Comparison of ENCODE assay signal across 9 cellular contexts in genomic region chr4:44446801-44447562, GRCh38. TPM values are rescaled to one million over a fixed set of nuclear protein-coding genes. Genes with fewer than 3 reads are reported as not detected.
DNase-seq lines count a peak whose midpoint lies in the region; ATAC-seq and TF ChIP-seq lines count a peak whose summit lies in the region.
"Had no signal": no experiment of that assay in that cellular context is flagged by ENCODE, and none has a peak within 500 bp of the region (broad histone marks: within the 10 kb centered on the region; RNA-seq: fewer than 3 reads in every experiment).

No MANE protein-coding gene starts in this region.

- no peak overlapping the region for H3K27ac ChIP-seq in aorta (ENCODE audit: low read depth in 1 of 2, low read length in 2 of 2)

- no TSS peak for BruUV-seq in Caco-2 (replicated peaks; lab: Mats Ljungman, UMichigan)

- H3K27me3 Mint-ChIP-seq in chondrocyte (ENCODE audit: low read depth) (peaks cover 63% of the 10 kb centered on the region), naive B cell (peaks cover 39 to 59% (median 46%) of the 10 kb centered on the region in 3 donors), Caco-2 (ENCODE audit: insufficient read depth, unreplicated experiment) (no peaks in the 10 kb centered on the region)

- H3K9me3 ChIP-seq in aorta (ENCODE audit: control insufficient read depth, low read length): no peaks in the 10 kb centered on the region
- H3K9me3 ChIP-seq in Caco-2: no peaks in the 10 kb centered on the region

- H3K4me3 Mint-ChIP-seq in chondrocyte (ENCODE audit: unreplicated experiment): peak overlapping the region; percentile 5
- peak overlapping the region; percentile 7 to 85 (median 70) for H3K4me3 Mint-ChIP-seq in naive B cell
- no peak overlapping the region for H3K4me3 Mint-ChIP-seq in Caco-2 (ENCODE audit: unreplicated experiment)
- H3K4me3 Mint-ChIP-seq: natural killer cell treated with Interleukin-12 subunit alpha and Interleukin-12 subunit beta and Interleukin-15 and Interleukin-18, amount 100 ng/mL, for 72 hours had no signal

- WGBS in aorta, 2 donors: 2 to 3% methylated on average over 32 of the region's 32 CpGs

- H3K27ac Mint-ChIP-seq in chondrocyte (ENCODE audit: unreplicated experiment) (no peak overlapping the region), naive B cell (peak overlapping the region in 2 of 6 donors; percentile 11 to 78), Caco-2 (ENCODE audit: unreplicated experiment) (no peak overlapping the region)
- H3K27ac Mint-ChIP-seq: natural killer cell treated with Interleukin-12 subunit alpha and Interleukin-12 subunit beta and Interleukin-15 and Interleukin-18, amount 100 ng/mL, for 72 hours had no signal

- H3K4me1 Mint-ChIP-seq in chondrocyte (ENCODE audit: low read depth): peaks cover 10% of the 10 kb centered on the region
- H3K4me1 Mint-ChIP-seq in naive B cell: peaks cover 9 to 24% (median 15%) of the 10 kb centered on the region in 3 donors
- no peaks in the 10 kb centered on the region for H3K4me1 Mint-ChIP-seq in Caco-2 (ENCODE audit: low read depth, unreplicated experiment)

- H3K36me3 ChIP-seq in aorta (ENCODE audit: control insufficient read depth in 1 of 2, insufficient read depth in 2 of 2, low read length in 1 of 2) (no peaks in the 10 kb centered on the region), Caco-2 (ENCODE audit: control insufficient read depth, insufficient read depth, low read length) (no peaks in the 10 kb centered on the region)

- POLR2A ChIA-PET in Caco-2 (lab: Charles Lee): no interaction called here

- DNase-seq in Right ventricle myocardium inferior (ENCODE audit: missing footprints): peak; percentile 21
- no peak for DNase-seq in cardiac septum (ENCODE audit: low spot score)
- peak; percentile 68 for DNase-seq in chondrocyte (ENCODE audit: low spot score)
- DNase-seq in naive B cell: no peak
- DNase-seq in aorta: peak in 1 of 2 donors; percentile 51
- DNase-seq in Caco-2: no peak

- intact Hi-C loops in Right ventricle myocardium inferior (cut with DNase I): no loop called here
- intact Hi-C loops in cardiac septum (cut with DNase I): no loop called here
- intact Hi-C loops in aorta (cut with DNase I): no loop called here
- intact Hi-C loops in Caco-2 (cut with micrococcal nuclease; ENCODE audit: unreplicated experiment): no loop called here

- CTCF ChIA-PET in Caco-2 (lab: Charles Lee): no interaction called here

- peak overlapping the region; percentile 49 to 85 for H3K4me3 ChIP-seq in aorta (ENCODE audit: low read length in 2 of 2)
- H3K4me3 ChIP-seq in Caco-2 (ENCODE audit: low read depth, low read length): no peak overlapping the region

- H3K27me3 ChIP-seq in aorta (ENCODE audit: control insufficient read depth in 1 of 2, insufficient read depth in 2 of 2, low read length in 1 of 2): no peaks in the 10 kb centered on the region
- H3K27me3 ChIP-seq in Caco-2 (replicated peaks; ENCODE audit: control insufficient read depth, insufficient read depth, low read length): no peaks in the 10 kb centered on the region

- ATAC-seq in Right ventricle myocardium inferior (no peak), naive B cell (ENCODE audit: low read depth in 2 of 2) (no peak), aorta (ENCODE audit: low FRiP score) (peak; percentile 15), HG02623 (IDR thresholded peaks at IDR 0.05; ENCODE audit: unreplicated experiment) (no peak), HG02870 (IDR thresholded peaks at IDR 0.05; ENCODE audit: unreplicated experiment) (no peak)

- no peak for TF ChIP-seq CTCF in chondrocyte (IDR thresholded peaks at IDR 0.05)
- no peak for TF ChIP-seq CTCF in Caco-2 (IDR thresholded peaks at IDR 0.05; ENCODE audit: insufficient read depth in 1 of 2, low read depth in 1 of 2, low read length in 1 of 2, severe bottlenecking in 1 of 2, unreplicated experiment in 1 of 2)

- H3K36me3 Mint-ChIP-seq in chondrocyte (ENCODE audit: low read depth) (no peaks in the 10 kb centered on the region), naive B cell (peaks cover 0 to 7% of the 10 kb centered on the region in 2 donors), Caco-2 (ENCODE audit: insufficient read depth, unreplicated experiment) (no peaks in the 10 kb centered on the region)

- H3K9me3 Mint-ChIP-seq in chondrocyte (ENCODE audit: low read depth) (no peaks in the 10 kb centered on the region), naive B cell (peaks cover 0 to 4% (median 0%) of the 10 kb centered on the region in 7 donors), Caco-2 (ENCODE audit: unreplicated experiment) (no peaks in the 10 kb centered on the region)

- H3K4me1 ChIP-seq in aorta (ENCODE audit: control insufficient read depth in 1 of 2, insufficient read depth in 2 of 2, low read length in 2 of 2) (peaks cover 0 to 2% of the 10 kb centered on the region in 2 donors), Caco-2 (no peaks in the 10 kb centered on the region)

RNA-seq across cellular contexts. Expression of gene KCTD8, which starts 1.6 kb away (rescaled TPM):
- total RNA-seq in Right ventricle myocardium inferior (0.19 TPM), cardiac septum (0.67 TPM), chondrocyte (not detected in 3 replicates), aorta (1 to 10 TPM in 1 of 2 donors, under 1 TPM in 1; 0.75 to 4.8 TPM), Caco-2 (2022) (not detected in 2 replicates)
- polyA plus RNA-seq in naive B cell (ENCODE audit: low read depth in 6 of 6) (under 1 TPM in 1 of 6 donors, not detected in 5; 0.16 TPM), aorta (under 1 TPM in 1 of 2 donors, not detected in 1; 0.15 TPM)
- total RNA-seq: natural killer cell treated with Interleukin-12 subunit alpha and Interleukin-12 subunit beta and Interleukin-15 and Interleukin-18, amount 100 ng/mL, for 72 hours had no signal

Comparison
In these comparisons a context has a peak if more than half of its experiments do, and no peak if none do; other contexts are left out.
1. DNase-seq: peak in Right ventricle myocardium inferior (single experiment) and chondrocyte (single experiment); none in cardiac septum (single experiment), naive B cell (single experiment) and Caco-2 (0 of 2).